Comparison of ENCODE assay signal across 1 cellular context in the genomic region with DNA sequence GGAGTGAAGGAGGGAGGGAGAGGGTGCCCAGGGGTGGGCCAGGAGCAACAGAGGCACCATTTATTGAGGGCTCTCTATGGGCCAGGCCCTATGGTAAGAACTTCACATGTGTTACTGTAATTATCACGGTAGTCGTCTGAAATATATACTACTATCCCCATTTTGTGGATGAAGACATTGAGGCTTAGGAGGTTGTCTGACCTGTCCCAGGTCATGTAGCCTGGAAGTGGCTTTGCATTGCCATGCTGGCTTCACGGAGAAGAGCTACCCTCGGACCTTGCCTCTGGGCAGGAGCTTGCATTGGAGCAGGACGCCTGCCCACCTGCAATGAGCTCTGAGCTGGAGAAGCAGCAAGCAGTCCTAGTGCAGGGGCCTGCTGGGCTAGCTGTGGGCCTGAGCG.
TF ChIP-seq lines count a peak whose summit lies in the region.

No MANE protein-coding gene starts in this region.

TF ChIP-seq in K562, 482 proteins besides CTCF, POLR2A, EP300 and RAD21:
- TF ChIP-seq ZNF644 (tag; IDR thresholded peaks at IDR 0.05; ENCODE audit: low read depth) = no peak
- peak; percentile 66; the same call in 1 of the 2 replicates for TF ChIP-seq ESRRA (IDR thresholded peaks at IDR 0.05; ENCODE audit: borderline replicate concordance, low read depth)
- no peak for TF ChIP-seq XRCC5 (IDR thresholded peaks at IDR 0.05; ENCODE audit: low read depth, low read length)
TF ChIP-seq in K562: peak in this region for 1.
